In the genomic region with DNA sequence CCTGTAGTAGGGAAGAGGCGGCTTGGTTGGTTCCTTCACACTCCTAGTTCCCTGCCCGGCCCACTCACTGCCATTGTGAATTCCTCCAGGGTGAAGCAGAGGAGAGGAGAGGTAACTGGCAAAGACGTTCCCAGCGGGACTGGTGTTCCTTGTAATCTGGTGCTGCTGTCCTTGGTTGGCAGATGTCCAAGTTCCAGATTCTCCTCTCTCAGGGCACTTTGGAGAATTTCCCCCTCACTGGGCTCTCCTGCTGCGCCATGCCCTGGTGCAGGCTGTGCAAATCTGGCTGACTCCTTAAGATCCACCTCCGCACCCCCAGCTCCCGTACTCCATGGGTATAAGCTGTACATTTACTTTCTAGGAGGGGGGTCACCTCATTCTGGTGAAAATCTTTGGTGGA, we compare ENCODE assay signal across 20 cellular contexts. TPM values are rescaled to one million over a fixed set of nuclear protein-coding genes. Genes with fewer than 3 reads are reported as not detected.
DNase-seq lines count a peak whose midpoint lies in the region; ATAC-seq and TF ChIP-seq lines count a peak whose summit lies in the region.
"Had no signal": no experiment of that assay in that cellular context is flagged by ENCODE, and none has a peak within 500 bp of the region (broad histone marks: within the 10 kb centered on the region; RNA-seq: fewer than 3 reads in every experiment).

No MANE protein-coding gene starts in this region.

- TF ChIP-seq CTCF in heart left ventricle (IDR thresholded peaks at IDR 0.05) = no peak

- no peak for TF ChIP-seq POLR2A in heart left ventricle (IDR thresholded peaks at IDR 0.05)

- no peak for ATAC-seq in heart left ventricle
- ATAC-seq in Right ventricle myocardium superior (ENCODE audit: poor library complexity) = no peak
- ATAC-seq in right cardiac atrium = no peak
- ATAC-seq: HCT116 had no signal

- no peaks in the 10 kb centered on the region for H3K27me3 ChIP-seq in heart left ventricle
- no peaks in the 10 kb centered on the region for H3K27me3 ChIP-seq in SJCRH30
- no peaks in the 10 kb centered on the region for H3K27me3 ChIP-seq in right cardiac atrium (ENCODE audit: control insufficient read depth, insufficient read depth)

- H3K27ac ChIP-seq in heart left ventricle (peak overlapping the region in 11 of 12 donors; percentile 13 to 87 (median 80)), SJCRH30 (no peak overlapping the region), right cardiac atrium (ENCODE audit: low read length) (peak overlapping the region; percentile 12)
- H3K27ac ChIP-seq: C4-2B had no signal

- H3K4me3 ChIP-seq in heart left ventricle = no peak overlapping the region
- H3K4me3 ChIP-seq in SJCRH30 = no peak overlapping the region
- H3K4me3 ChIP-seq in right cardiac atrium (ENCODE audit: low read length) = no peak overlapping the region

- H3K4me1 ChIP-seq in heart left ventricle (peaks cover 0 to 74% (median 24%) of the 10 kb centered on the region in 12 donors), SJCRH30 (no peaks in the 10 kb centered on the region), right cardiac atrium (ENCODE audit: control insufficient read depth, insufficient read depth, low read length) (no peaks in the 10 kb centered on the region)

- H3K36me3 ChIP-seq in heart left ventricle (peaks cover 0 to 6% (median 0%) of the 10 kb centered on the region in 9 donors), SJCRH30 (no peaks in the 10 kb centered on the region)

- TF ChIP-seq RAD21 in Ishikawa (IDR thresholded peaks at IDR 0.05; ENCODE audit: low read depth) = no peak

- 68 to 76% (median 69%) methylated on average over 7 of the region's 7 CpGs for WGBS in heart left ventricle, 4 donors
- WGBS in right cardiac atrium = 73% methylated on average over 7 of the region's 7 CpGs

- intact Hi-C loops in heart left ventricle (cut with DNase I) = loop anchor here in 3 of 10 donors (5.0 kb wide), 3 partner anchors 35 to 90 kb away; partner anchors contain the start of gene THSD4 (in 1 of the 3)
- intact Hi-C loops in Right ventricle myocardium superior (cut with DNase I) = no loop called here
- intact Hi-C loops in right cardiac atrium (cut with DNase I) = no loop called here

- no peak for TF ChIP-seq EP300 in Ishikawa (IDR thresholded peaks at IDR 0.05; ENCODE audit: borderline replicate concordance)

- no peak for DNase-seq in heart left ventricle
- no peak for DNase-seq in Right ventricle myocardium superior
- DNase-seq in SJCRH30 = peak; percentile 20 to 46
- DNase-seq in right cardiac atrium = peak in 1 of 3 donors; percentile 44
- no peak for DNase-seq in mesenteric fat pad (ENCODE audit: low spot score)
- no peak for DNase-seq in AG20443 (ENCODE audit: low spot score)
- DNase-seq: ACHN; AML-193; CD8-positive, alpha-beta memory T cell; EL; IMR-90; Karpas-422; NCI-H1694; NCI-H2081; NCI-H69; NK-92 treated with Interleukin-12 subunit alpha and Interleukin-12 subunit beta, amount 100 ng/mL, for 24 hours; SW 1271 had no signal

- H3K9me3 ChIP-seq in heart left ventricle (no peaks in the 10 kb centered on the region), SJCRH30 (replicated peaks) (no peaks in the 10 kb centered on the region; the same call in 1 of the 2 replicates), right cardiac atrium (ENCODE audit: control insufficient read depth, low read length) (no peaks in the 10 kb centered on the region)

TF ChIP-seq in Ishikawa, 13 proteins besides CTCF, POLR2A, EP300 and RAD21:
- TF ChIP-seq REST (IDR thresholded peaks at IDR 0.05; ENCODE audit: low read depth) = no peak
- TF ChIP-seq, protein P1, sequence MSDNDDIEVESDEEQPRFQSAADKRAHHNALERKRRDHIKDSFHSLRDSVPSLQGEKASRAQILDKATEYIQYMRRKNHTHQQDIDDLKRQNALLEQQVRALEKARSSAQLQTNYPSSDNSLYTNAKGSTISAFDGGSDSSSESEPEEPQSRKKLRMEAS (IDR thresholded peaks at IDR 0.05) = no peak
- no peak for TF ChIP-seq CEBPB (IDR thresholded peaks at IDR 0.05)
- no peak for TF ChIP-seq EGR1 (IDR thresholded peaks at IDR 0.05)
- 0 out of 2 replicates have a peak, but pooled peaks have one; percentile 16 for TF ChIP-seq NFIC (IDR thresholded peaks at IDR 0.05)
- no peak for TF ChIP-seq YY1 (IDR thresholded peaks at IDR 0.05; ENCODE audit: low read depth)

RNA-seq across cellular contexts. Expression of gene THSD4, which starts 37.3 kb away (rescaled TPM):
- 100 to 1,000 TPM in 5 of 9 donors, 10 to 100 TPM in 4; 57.4 to 206 (median 104) TPM for total RNA-seq in heart left ventricle
- 10 to 100 TPM; 32.6 to 42.4 TPM for polyA plus RNA-seq in heart left ventricle
- 75.6 TPM for total RNA-seq in Right ventricle myocardium superior
- 18.1 and 20.7 TPM in 2 replicates for total RNA-seq in SJCRH30 (2014; rRNA removed; shearing (Covaris generic))
- total RNA-seq in right cardiac atrium = 10 to 100 TPM; 63.6 to 93.8 (median 73.8) TPM
- 40.5 TPM for polyA plus RNA-seq in right cardiac atrium
- total RNA-seq in mesenteric fat pad = 5.1 TPM
- total RNA-seq: CD8-positive, alpha-beta memory T cell had no signal
- polyA plus RNA-seq: CD8-positive, alpha-beta memory T cell had no signal

Comparison
In these comparisons a context has a peak if more than half of its experiments do, and no peak if none do; other contexts are left out.
1. DNase-seq: peak in SJCRH30 (2 of 2); none in heart left ventricle (0 of 5), Right ventricle myocardium superior (single experiment), mesenteric fat pad (single experiment) and AG20443 (single experiment).